ENCODE assay signal across 20 cellular contexts in the genomic region with DNA sequence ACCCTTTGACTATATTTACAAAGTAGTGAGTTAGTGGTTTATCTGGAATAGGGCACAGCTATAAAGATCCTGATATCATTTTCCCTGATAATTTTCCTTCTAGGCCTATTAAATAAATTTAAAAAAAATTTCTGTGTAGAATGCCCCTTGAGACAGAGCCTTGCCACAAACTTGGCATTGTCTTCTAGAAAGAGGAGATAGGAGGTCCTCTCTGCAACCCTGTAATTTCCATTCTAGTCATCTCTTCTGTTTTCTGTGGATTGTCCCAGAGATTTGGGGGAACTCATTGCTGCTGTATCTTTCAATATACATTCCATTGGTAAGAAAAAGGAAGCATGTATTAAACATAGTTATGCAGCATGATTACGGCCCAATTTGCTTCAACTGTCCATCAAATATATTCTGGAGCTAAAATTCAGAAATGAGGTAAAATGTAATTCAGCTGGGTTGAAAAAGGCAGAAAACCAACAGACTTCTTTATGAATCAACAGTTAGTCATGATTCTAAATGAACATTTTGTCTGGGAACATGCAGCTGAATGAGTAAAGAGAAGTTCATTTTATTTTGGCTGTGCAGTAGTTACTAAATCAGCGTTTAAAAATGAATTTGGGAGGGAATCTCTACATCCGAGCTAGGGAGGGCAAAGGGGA.
DNase-seq lines count a peak whose midpoint lies in the region; ATAC-seq and TF ChIP-seq lines count a peak whose summit lies in the region.
"Had no signal": no experiment of that assay in that cellular context is flagged by ENCODE, and none has a peak within 500 bp of the region (broad histone marks: within the 10 kb centered on the region; RNA-seq: fewer than 3 reads in every experiment).

No MANE protein-coding gene starts in this region.

- no peaks in the 10 kb centered on the region for H3K79me1 ChIP-seq in IMR-90 (ENCODE audit: low read depth in 1 of 2, low read length in 2 of 2)

- H3K9me3 ChIP-seq in IMR-90 (ENCODE audit: control insufficient read depth, insufficient read depth, low read length) (no peaks in the 10 kb centered on the region), BE2C (no peaks in the 10 kb centered on the region)
- H3K9me3 ChIP-seq: SJSA1, tibial nerve had no signal

- H3K4ac ChIP-seq in IMR-90 (ENCODE audit: low read depth, low read length) = peak overlapping the region; percentile 14

- H4K5ac ChIP-seq in IMR-90 (ENCODE audit: low read depth, low read length) = peak overlapping the region; percentile 4; the same call in 1 of the 2 replicates

- H3K4me1 ChIP-seq in IMR-90 (ENCODE audit: control insufficient read depth, insufficient read depth, low read length) (peaks cover 5% of the 10 kb centered on the region; the same call in 1 of the 2 replicates), BE2C (peaks cover 8% of the 10 kb centered on the region)

- no peaks in the 10 kb centered on the region for H3K9me1 ChIP-seq in IMR-90 (ENCODE audit: insufficient read depth, low read length)

- ATAC-seq in IMR-90 (ENCODE audit: low read depth) (peak; percentile 72), HG03442 (IDR thresholded peaks at IDR 0.05; ENCODE audit: unreplicated experiment) (no peak)
- ATAC-seq: natural killer cell had no signal

- no peak for TF ChIP-seq RAD21 in IMR-90 (IDR thresholded peaks at IDR 0.05; ENCODE audit: low read length)

- H3K4me3 ChIP-seq in IMR-90 (ENCODE audit: insufficient read depth, low read depth, low read length) = no peak overlapping the region
- H3K4me3 ChIP-seq in brain microvascular endothelial cell (ENCODE audit: low read depth, low read length) = no peak overlapping the region
- H3K4me3 ChIP-seq in BE2C (ENCODE audit: low read depth, low read length) = no peak overlapping the region
- H3K4me3 ChIP-seq: SJSA1, tibial nerve had no signal

- in situ Hi-C loops in IMR-90 (cut with MboI; ENCODE audit: low sequenced_read_pairs) (no loop called here), brain microvascular endothelial cell (cut with HindIII; ENCODE audit: low pct_ligation_motif_present, low sequenced_read_pairs) (no loop called here)

- 0 out of 2 replicates have a peak overlapping the region, but pooled peaks have one; percentile 53 for H3K14ac ChIP-seq in IMR-90 (replicated peaks; ENCODE audit: low read depth, low read length)

- WGBS in IMR-90 (ENCODE audit: extremely low coverage in 2 of 2, insufficient read length in 1 of 2), 2 experiments = no CpG with 5 or more reads among the region's 3 CpGs

- no peaks in the 10 kb centered on the region for H4K20me1 ChIP-seq in IMR-90 (ENCODE audit: insufficient read depth, low read length)

- BruUV-seq in IMR-90 (replicated peaks; lab: Mats Ljungman, UMichigan) = no TSS peak

- H2AK9ac ChIP-seq in IMR-90 (replicated peaks; ENCODE audit: low read depth, low read length, poor library complexity) = no peak overlapping the region

- H3K36me3 ChIP-seq in IMR-90 (ENCODE audit: control insufficient read depth, insufficient read depth, low read length) (no peaks in the 10 kb centered on the region), brain microvascular endothelial cell (replicated peaks) (no peaks in the 10 kb centered on the region), BE2C (no peaks in the 10 kb centered on the region)
- H3K36me3 ChIP-seq: SJSA1, tibial nerve had no signal

- POLR2A ChIA-PET in IMR-90 (lab: Charles Lee; ENCODE audit: unreplicated experiment) = no interaction called here

- intact Hi-C loops in IMR-90 (cut with micrococcal nuclease) = loop anchor here (10.0 kb wide), 3 partner anchors 135 to 1135 kb away; no protein-coding TSS in a partner anchor

- H3K18ac ChIP-seq in IMR-90 (ENCODE audit: low read depth, low read length) = peak overlapping the region; percentile 30

- H4K91ac ChIP-seq in IMR-90 (ENCODE audit: insufficient read depth, low read depth, low read length) = no peak overlapping the region; the same call in 1 of the 2 replicates

- peak; percentile 12 for DNase-seq in AG08395 (ENCODE audit: low spot score)
- peak; percentile 70 for DNase-seq in IMR-90
- peak; percentile 55 for DNase-seq in brain microvascular endothelial cell
- peak; percentile 34 for DNase-seq in kidney tubule cell (ENCODE audit: low spot score)
- no peak for DNase-seq in T-helper 2 cell
- DNase-seq in BE2C = no peak
- no peak for DNase-seq in D341Med (ENCODE audit: low spot score)
- DNase-seq: activated CD4-positive, alpha-beta T cell treated with anti-CD3 and anti-CD28 coated beads, Interleukin-2, amount 50 U/mL, for 4 hours; activated T-cell treated with anti-CD3 and anti-CD28 coated beads, Interleukin-2, amount 50 U/mL, for 48 hours; erythroblast; H7; hypothalamus; KBM-7; natural killer cell; NCI-H1105 treated with DMSO at 0.1 percent for 48 hours; NCI-H345; stimulated activated CD4-positive, alpha-beta T cell treated with anti-CD3 and anti-CD28 coated beads, Interleukin-1b, Interleukin-23, amount 100 ng/mL, for 48 hours had no signal

- H3K4me2 ChIP-seq in IMR-90 (ENCODE audit: low read depth, low read length) = no peak overlapping the region; the same call in 1 of the 2 replicates

- H2BK120ac ChIP-seq in IMR-90 (ENCODE audit: low read depth, low read length) = peak overlapping the region; percentile 64

- no peak for TF ChIP-seq CTCF in IMR-90 (conservative IDR thresholded peaks at IDR 0.05; ENCODE audit: low read depth, low read length)
- no peak for TF ChIP-seq CTCF in brain microvascular endothelial cell (IDR thresholded peaks at IDR 0.05; ENCODE audit: low read depth, low read length, missing control alignments)
- no peak for TF ChIP-seq CTCF in BE2C (IDR thresholded peaks at IDR 0.05; ENCODE audit: low read depth, low read length)

- H2BK5ac ChIP-seq in IMR-90 (ENCODE audit: low read depth, low read length, poor library complexity, severe bottlenecking) = peak overlapping the region; percentile 74

- no peak for TF ChIP-seq POLR2A in IMR-90 (IDR thresholded peaks at IDR 0.05; ENCODE audit: low read depth, low read length)

- H3K56ac ChIP-seq in IMR-90 (ENCODE audit: extremely low read depth, insufficient read depth, low read length) = peak overlapping the region; percentile 52; the same call in 1 of the 2 replicates

- CTCF ChIA-PET in IMR-90 (lab: Yijun Ruan, JAX) = interaction anchor here (0.5 kb wide), 1 partner anchor 346 kb away, joined by 3 read pairs; no protein-coding TSS in a partner anchor

- dilution Hi-C loops in IMR-90 (cut with HindIII; ENCODE audit: low sequenced_read_pairs, unreplicated experiment) = no loop called here

- peak overlapping the region; percentile 22; the same call in 1 of the 2 replicates for H2BK20ac ChIP-seq in IMR-90 (ENCODE audit: low read depth, low read length)

- H2AFZ ChIP-seq in IMR-90 (replicated peaks; ENCODE audit: low read length, poor library complexity) = no peak overlapping the region

- no peaks in the 10 kb centered on the region for H3K27me3 ChIP-seq in IMR-90 (ENCODE audit: control insufficient read depth, insufficient read depth, low read length)
- H3K27me3 ChIP-seq in brain microvascular endothelial cell (replicated peaks) = no peaks in the 10 kb centered on the region
- H3K27me3 ChIP-seq in BE2C = no peaks in the 10 kb centered on the region
- H3K27me3 ChIP-seq: SJSA1, tibial nerve had no signal

- H3K27ac ChIP-seq in IMR-90 (ENCODE audit: insufficient read depth, low read length) (peak overlapping the region; percentile 48), brain microvascular endothelial cell (peak overlapping the region; percentile 74)
- H3K27ac ChIP-seq: SJSA1 had no signal

- no peak overlapping the region for H2BK15ac ChIP-seq in IMR-90 (ENCODE audit: low read depth, low read length)

- no peak overlapping the region for H2AK5ac ChIP-seq in IMR-90 (ENCODE audit: low read depth, low read length)

- H3K23ac ChIP-seq in IMR-90 (ENCODE audit: low read depth, low read length) = peak overlapping the region; percentile 53; the same call in 1 of the 2 replicates

- H4K8ac ChIP-seq in IMR-90 (ENCODE audit: low read depth in 2 of 2, low read length in 2 of 2) = peak overlapping the region; percentile 45 to 69; a peak in 2 of 4 replicates

- H3K9ac ChIP-seq in IMR-90 (ENCODE audit: low read depth, low read length) = no peak overlapping the region

TF ChIP-seq in IMR-90, 13 proteins besides CTCF, POLR2A, EP300 and RAD21:
- TF ChIP-seq MAZ (IDR thresholded peaks at IDR 0.05; ENCODE audit: borderline replicate concordance, low read depth, low read length) = no peak

Comparison
In these comparisons a context has a peak if more than half of its experiments do, and no peak if none do; other contexts are left out.
1. DNase-seq: peak in AG08395 (single experiment), IMR-90 (single experiment), brain microvascular endothelial cell (single experiment) and kidney tubule cell (single experiment); none in T-helper 2 cell (0 of 5), BE2C (single experiment) and D341Med (single experiment).